In genomic region chr4:1990348-1990645, GRCh38 we compare ENCODE assay signal across 17 cellular contexts.
"Had no signal": no experiment of that assay in that cellular context is flagged by ENCODE, and none has a peak within 500 bp of the region (broad histone marks: within the 10 kb centered on the region; RNA-seq: fewer than 3 reads in every experiment).

No MANE protein-coding gene starts in this region.

- ATAC-seq: left ventricle myocardium superior, psoas muscle had no signal

- H3K27me3 Mint-ChIP-seq: activated B cell treated with CpG ODN at 0.5 μM for 24 hours; activated CD4-positive, alpha-beta T cell treated with anti-CD3 and anti-CD28 coated beads, Interleukin-2, amount 10 ng/mL, durations not matched to agents 24 days and 14 days had no signal

- H3K9me3 Mint-ChIP-seq: activated B cell treated with CpG ODN at 0.5 μM for 24 hours; activated CD4-positive, alpha-beta T cell treated with anti-CD3 and anti-CD28 coated beads, Interleukin-2, amount 10 ng/mL, durations not matched to agents 24 days and 14 days; T-helper 1 cell treated with Interleukin-12 subunit alpha and Interleukin-12 subunit beta and Interleukin-4 antibody, amounts not matched to agents 30 μg/mL and 1 μg/mL, for 36 hours had no signal

- H3K27ac ChIP-seq: epithelial cell of prostate, hepatocyte, psoas muscle, sigmoid colon, stomach, thyroid gland, vagina had no signal

- H3K27me3 ChIP-seq: hepatocyte, sigmoid colon, stomach, thyroid gland, vagina had no signal

- H3K4me3 ChIP-seq: hepatocyte, psoas muscle, sigmoid colon, stomach, thyroid gland, vagina had no signal

- FAIRE-seq: kidney had no signal

- H3K27ac Mint-ChIP-seq: activated B cell treated with CpG ODN at 0.5 μM for 24 hours; activated CD4-positive, alpha-beta T cell treated with anti-CD3 and anti-CD28 coated beads, Interleukin-2, amount 10 ng/mL, durations not matched to agents 24 days and 14 days; T-helper 1 cell treated with Interleukin-12 subunit alpha and Interleukin-12 subunit beta and Interleukin-4 antibody, amounts not matched to agents 30 μg/mL and 1 μg/mL, for 36 hours had no signal

- H3K4me3 Mint-ChIP-seq: activated B cell treated with CpG ODN at 0.5 μM for 24 hours; activated CD4-positive, alpha-beta T cell treated with anti-CD3 and anti-CD28 coated beads, Interleukin-2, amount 10 ng/mL, durations not matched to agents 24 days and 14 days; T-helper 1 cell treated with Interleukin-12 subunit alpha and Interleukin-12 subunit beta and Interleukin-4 antibody, amounts not matched to agents 30 μg/mL and 1 μg/mL, for 36 hours had no signal

- DNase-seq: activated B cell treated with CpG ODN at 0.5 μM for 24 hours; activated CD4-positive, alpha-beta T cell treated with anti-CD3 and anti-CD28 coated beads, Interleukin-2, amount 10 ng/mL, durations not matched to agents 24 days and 14 days; activated gamma-delta T cell treated with Interleukin-2 at 50 U/mL for 16 hours; activated T-cell treated with anti-CD3 and anti-CD28 coated beads, Interleukin-2, amount 50 U/mL, for 1 hour; effector memory CD4-positive, alpha-beta T cell; kidney; left ventricle myocardium superior; mesendoderm; sigmoid colon; stimulated activated CD4-positive, alpha-beta T cell treated with anti-CD3 and anti-CD28 coated beads, Interleukin-12 subunit alpha, Interleukin-12 subunit beta, amount 100 ng/mL, for 4 hours; stomach; thyroid gland had no signal

- H3K9me3 ChIP-seq: psoas muscle, sigmoid colon, stomach, thyroid gland, vagina had no signal

- H3K4me1 ChIP-seq: psoas muscle, thyroid gland had no signal
